7 cellular contexts compared by ENCODE assay signal in the genomic region with DNA sequence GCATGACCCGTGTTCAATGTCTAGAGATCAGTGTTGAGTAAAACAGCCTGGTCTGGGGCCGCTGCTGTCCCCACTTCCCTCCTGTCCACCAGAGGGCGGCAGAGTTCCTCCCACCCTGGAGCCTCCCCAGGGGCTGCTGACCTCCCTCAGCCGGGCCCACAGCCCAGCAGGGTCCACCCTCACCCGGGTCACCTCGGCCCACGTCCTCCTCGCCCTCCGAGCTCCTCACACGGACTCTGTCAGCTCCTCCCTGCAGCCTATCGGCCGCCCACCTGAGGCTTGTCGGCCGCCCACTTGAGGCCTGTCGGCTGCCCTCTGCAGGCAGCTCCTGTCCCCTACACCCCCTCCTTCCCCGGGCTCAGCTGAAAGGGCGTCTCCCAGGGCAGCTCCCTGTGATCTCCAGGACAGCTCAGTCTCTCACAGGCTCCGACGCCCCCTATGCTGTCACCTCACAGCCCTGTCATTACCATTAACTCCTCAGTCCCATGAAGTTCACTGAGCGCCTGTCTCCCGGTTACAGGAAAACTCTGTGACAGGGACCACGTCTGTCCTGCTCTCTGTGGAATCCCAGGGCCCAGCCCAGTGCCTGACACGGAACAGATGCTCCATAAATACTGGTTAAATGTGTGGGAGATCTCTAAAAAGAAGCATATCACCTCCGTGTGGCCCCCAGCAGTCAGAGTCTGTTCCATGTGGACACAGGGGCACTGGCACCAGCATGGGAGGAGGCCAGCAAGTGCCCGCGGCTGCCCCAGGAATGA.
DNase-seq lines count a peak whose midpoint lies in the region; ATAC-seq and TF ChIP-seq lines count a peak whose summit lies in the region.

No MANE protein-coding gene starts in this region.

- no peaks in the 10 kb centered on the region for H3K36me3 Mint-ChIP-seq in activated naive CD4-positive, alpha-beta T cell treated with anti-CD3 and anti-CD28 coated beads, Interleukin-2, amount 50 U/mL, for 24 hours

- peak; percentile 83 for TF ChIP-seq CTCF in GM12875 (IDR thresholded peaks at IDR 0.05; ENCODE audit: borderline replicate concordance, insufficient read depth, low read depth, low read length)

- no peak overlapping the region for H3K4me3 ChIP-seq in GM12875 (ENCODE audit: low read depth, low read length)

- ATAC-seq in HG02840 (IDR thresholded peaks at IDR 0.05; ENCODE audit: low FRiP score, unreplicated experiment), result no peak

- peak overlapping the region; percentile 55 for H3K27ac Mint-ChIP-seq in activated naive CD4-positive, alpha-beta T cell treated with anti-CD3 and anti-CD28 coated beads, Interleukin-2, amount 50 U/mL, for 24 hours

- peak overlapping the region; percentile 68 for H3K4me3 Mint-ChIP-seq in activated naive CD4-positive, alpha-beta T cell treated with anti-CD3 and anti-CD28 coated beads, Interleukin-2, amount 50 U/mL, for 24 hours

- peaks cover 13% of the 10 kb centered on the region for H3K27me3 Mint-ChIP-seq in activated naive CD4-positive, alpha-beta T cell treated with anti-CD3 and anti-CD28 coated beads, Interleukin-2, amount 50 U/mL, for 24 hours

- no peaks in the 10 kb centered on the region for H3K9me3 Mint-ChIP-seq in activated naive CD4-positive, alpha-beta T cell treated with anti-CD3 and anti-CD28 coated beads, Interleukin-2, amount 50 U/mL, for 24 hours

- H3K4me1 Mint-ChIP-seq in activated naive CD4-positive, alpha-beta T cell treated with anti-CD3 and anti-CD28 coated beads, Interleukin-2, amount 50 U/mL, for 24 hours, result peaks cover 5% of the 10 kb centered on the region

- peak; percentile 69 for DNase-seq in MV-4-11 (lab: John Stamatoyannopoulos, UW)
- peak; percentile 86 for DNase-seq in SW480 (ENCODE audit: low spot score)
- DNase-seq in hepatic stellate cell (ENCODE audit: low spot score), result peak; percentile 51
- peak; percentile 52 to 62 for DNase-seq in stimulated activated CD4-positive, alpha-beta T cell treated with anti-CD3 and anti-CD28 coated beads, Interleukin-1b, Interleukin-23, amount 100 ng/mL, for 4 hours (ENCODE audit: low read depth in 2 of 2)
